In the genomic region with DNA sequence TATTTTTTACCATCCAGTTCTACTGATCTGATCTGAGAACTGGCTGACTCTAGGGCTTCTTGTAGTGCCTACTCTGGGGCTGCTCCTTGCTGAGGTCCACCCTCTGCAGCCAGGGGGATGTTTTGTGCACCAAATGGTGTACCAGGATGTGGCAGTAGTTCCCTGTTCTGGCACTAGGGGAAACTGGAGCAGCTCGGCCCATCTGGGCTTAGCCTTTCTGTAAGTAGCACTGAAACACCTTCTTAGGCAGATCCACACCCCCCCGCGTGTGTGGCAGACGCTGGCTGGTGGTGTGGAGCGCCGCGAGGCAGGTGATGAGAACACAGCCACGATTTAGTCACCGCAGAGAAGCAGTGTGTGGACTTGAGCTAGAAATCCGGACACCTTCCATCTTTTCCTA, we compare ENCODE assay signal across 8 cellular contexts. TPM values are rescaled to one million over a fixed set of nuclear protein-coding genes. Genes with fewer than 3 reads are reported as not detected.
A peak's percentile ranks its signal among the peaks of the same experiment; 100 is the strongest.
DNase-seq lines count a peak whose midpoint lies in the region; ATAC-seq and TF ChIP-seq lines count a peak whose summit lies in the region.

No MANE protein-coding gene starts in this region.

- H4K20me1 ChIP-seq in PC-3 (ENCODE audit: low read length), result peaks cover 8% of the 10 kb centered on the region; the same call in 1 of the 2 replicates

- no peaks in the 10 kb centered on the region for H3K9me3 ChIP-seq in PC-3 (ENCODE audit: low read length)

- DNase-seq in AG04449 (ENCODE audit: low read depth, low spot score) (no peak), PC-3 (peak; percentile 46), ecto neural progenitor cell (ENCODE audit: low spot score) (peak; percentile 80), NCI-H146 treated with DMSO at 0.1 percent for 48 hours (lab: John Stamatoyannopoulos, UW; ENCODE audit: unreplicated experiment) (no peak)

- H3K27ac ChIP-seq in PC-3 (ENCODE audit: low read length), result no peak overlapping the region

- intact Hi-C loops in PC-3 (cut with micrococcal nuclease), result no loop called here

- no peak overlapping the region for H2AFZ ChIP-seq in PC-3 (ENCODE audit: low read length)

- no peaks in the 10 kb centered on the region for H3K27me3 ChIP-seq in PC-3 (ENCODE audit: low read length)

- H3K4me1 ChIP-seq in PC-3 (ENCODE audit: insufficient read depth, low read length), result no peaks in the 10 kb centered on the region

- no peaks in the 10 kb centered on the region for H3K9me3 Mint-ChIP-seq in nephron

- no peaks in the 10 kb centered on the region for H3F3A ChIP-seq in PC-3 (ENCODE audit: low read length, unreplicated experiment)

- peak; percentile 81 for ATAC-seq in PC-3
- ATAC-seq in GM21447 (IDR thresholded peaks at IDR 0.05; ENCODE audit: unreplicated experiment), result no peak
- ATAC-seq in GM19452 (IDR thresholded peaks at IDR 0.05; ENCODE audit: unreplicated experiment), result no peak

- POLR2A ChIA-PET in AG04449 (lab: Yijun Ruan, JAX) (no interaction called here), PC-3 (lab: Charles Lee; ENCODE audit: unreplicated experiment) (no interaction called here)

- H3K27me3 Mint-ChIP-seq in nephron (ENCODE audit: low read depth), result no peaks in the 10 kb centered on the region

- CTCF ChIA-PET in AG04449 (lab: Yijun Ruan, JAX) (interaction anchor here (0.6 to 1.9 kb wide), 9 partner anchors 8 to 1968 kb away, joined by 3 to 7 read pairs (median 3); a partner anchor contains a TSS), PC-3 (lab: Charles Lee) (no interaction called here)

- H3K4me1 Mint-ChIP-seq in nephron, result no peaks in the 10 kb centered on the region

- no peak overlapping the region for H3K9ac ChIP-seq in PC-3 (ENCODE audit: low read length)

- peak; percentile 56 for TF ChIP-seq CTCF in AG04449 (IDR thresholded peaks at IDR 0.05; ENCODE audit: insufficient read depth, low read length, missing control alignments)
- TF ChIP-seq CTCF in GM12874 (IDR thresholded peaks at IDR 0.05; ENCODE audit: insufficient read depth, low read depth, low read length), result peak; percentile 48; the same call in 1 of the 2 replicates
- peak; percentile 56 for TF ChIP-seq CTCF in PC-3 (conservative IDR thresholded peaks at IDR 0.05; ENCODE audit: low read depth, low read length)
- peak; percentile 25 to 45 (median 30) for TF ChIP-seq CTCF in nephron (IDR thresholded peaks at IDR 0.05; ENCODE audit: unreplicated experiment in 3 of 3)

- H3K27ac Mint-ChIP-seq in nephron, result no peak overlapping the region

- no TSS peak for BruUV-seq in PC-3 (replicated peaks; lab: Mats Ljungman, UMichigan)

- H3K9me2 ChIP-seq in PC-3 (replicated peaks; ENCODE audit: low read length), result no peaks in the 10 kb centered on the region

- peaks cover 81% of the 10 kb centered on the region for H3K79me2 ChIP-seq in PC-3 (ENCODE audit: low read length)

- no peak overlapping the region for H3K4me3 Mint-ChIP-seq in nephron

- H3K4me3 ChIP-seq in AG04449 (ENCODE audit: low read depth, low read length) (no peak overlapping the region), PC-3 (ENCODE audit: low read length) (no peak overlapping the region)

- no peak overlapping the region for H3K4me2 ChIP-seq in PC-3 (ENCODE audit: low read length)

- peaks cover 3% of the 10 kb centered on the region for H3K36me3 Mint-ChIP-seq in nephron (ENCODE audit: low read depth)

- H3K36me3 ChIP-seq in PC-3 (ENCODE audit: low read depth, low read length), result no peaks in the 10 kb centered on the region

RNA-seq across cellular contexts. Expression of a gene that starts 17.0 kb away (rescaled TPM):
- total RNA-seq in PC-3 (2014; rRNA removed), result 49.4 and 56.2 TPM in 2 replicates

Comparison
In these comparisons a context has a peak if more than half of its experiments do, and no peak if none do; other contexts are left out.
1. DNase-seq: peak in PC-3 (single experiment) and ecto neural progenitor cell (single experiment); none in AG04449 (single experiment) and NCI-H146 treated with DMSO at 0.1 percent for 48 hours (single experiment).
2. Peak in every context shown above with its lines, with median percentiles within 50 percentile points of each other: CTCF ChIP-seq.